32 cellular contexts compared by ENCODE assay signal in genomic region chr2:228827056-228827455, GRCh38.
A peak's percentile ranks its signal among the peaks of the same experiment; 100 is the strongest.
DNase-seq lines count a peak whose midpoint lies in the region; ATAC-seq, FAIRE-seq and TF ChIP-seq lines count a peak whose summit lies in the region.
"Had no signal": no experiment of that assay in that cellular context is flagged by ENCODE, and none has a peak within 500 bp of the region (broad histone marks: within the 10 kb centered on the region; RNA-seq: fewer than 3 reads in every experiment).

No MANE protein-coding gene starts in this region.

- peak overlapping the region; percentile 64 for H3K27ac Mint-ChIP-seq in HFFc6
- no peak overlapping the region for H3K27ac Mint-ChIP-seq in activated CD8-positive, alpha-beta T cell treated with anti-CD3 and anti-CD28 coated beads for 36 hours
- H3K27ac Mint-ChIP-seq: activated T-cell treated with anti-CD3 and anti-CD28 coated beads, Interleukin-2, amount 50 U/mL, for 24 hours; natural killer cell treated with Interleukin-12 subunit alpha and Interleukin-12 subunit beta and Interleukin-15 and Interleukin-18, amount 100 ng/mL, for 72 hours; stimulated activated memory B cell treated with anti-CD40 and anti-IgM and Interleukin-4, amounts not matched to agents 10 μg/mL and 1 μg/mL and 100 μg/mL, for 72 hours had no signal

- H3K27ac ChIP-seq in foreskin keratinocyte: no peak overlapping the region
- H3K27ac ChIP-seq: adrenal gland, C4-2B had no signal

- CTCF ChIA-PET in activated CD8-positive, alpha-beta T cell treated with anti-CD3 and anti-CD28 coated beads for 36 hours (lab: Charles Lee): no interaction called here
- CTCF ChIA-PET in HEK293T (lab: Yijun Ruan, JAX): no interaction called here

- intact Hi-C loops in activated CD8-positive, alpha-beta T cell treated with anti-CD3 and anti-CD28 coated beads for 36 hours (cut with micrococcal nuclease): no loop called here

- no peaks in the 10 kb centered on the region for H3K27me3 ChIP-seq in bronchial epithelial cell (ENCODE audit: control insufficient read depth, insufficient read depth, low read length)
- H3K27me3 ChIP-seq in foreskin keratinocyte: no peaks in the 10 kb centered on the region
- H3K27me3 ChIP-seq: adrenal gland, breast epithelium had no signal

- FAIRE-seq in bronchial epithelial cell (lab: Jason Lieb, UNC): no peak
- FAIRE-seq: endometrium, islet of Langerhans, TTC549, urothelium cell line had no signal

- no peaks in the 10 kb centered on the region for H3K9me3 Mint-ChIP-seq in HFFc6
- H3K9me3 Mint-ChIP-seq in activated T-cell treated with anti-CD3 and anti-CD28 coated beads, Interleukin-2, amount 50 U/mL, for 4 hours: peaks cover 14% of the 10 kb centered on the region
- H3K9me3 Mint-ChIP-seq in activated CD8-positive, alpha-beta T cell treated with anti-CD3 and anti-CD28 coated beads for 36 hours: peaks cover 2% of the 10 kb centered on the region
- H3K9me3 Mint-ChIP-seq: stimulated activated memory B cell treated with anti-CD40 and anti-IgM and Interleukin-4, amounts not matched to agents 10 μg/mL and 1 μg/mL and 100 μg/mL, for 72 hours had no signal

- DNase-seq in AG20443 (ENCODE audit: low spot score): peak; percentile 67
- DNase-seq in HFFc6: peak; percentile 60
- peak; percentile 43 for DNase-seq in bronchial epithelial cell (ENCODE audit: low read depth)
- peak; percentile 24 to 65 for DNase-seq in foreskin keratinocyte
- no peak for DNase-seq in activated T-cell treated with anti-CD3 and anti-CD28 coated beads, Interleukin-2, amount 50 U/mL, for 4 hours
- DNase-seq in activated CD8-positive, alpha-beta T cell treated with anti-CD3 and anti-CD28 coated beads for 36 hours: no peak
- no peak for DNase-seq in HEK293T (ENCODE audit: extremely low spot score)
- DNase-seq: activated CD4-positive, alpha-beta T cell treated with anti-CD3 and anti-CD28 coated beads for 1 hour; activated CD8-positive, alpha-beta memory T cell treated with anti-CD3 and anti-CD28 coated beads for 24 hours; activated T-cell treated with anti-CD3 and anti-CD28 coated beads, Interleukin-2, amount 50 U/mL, for 24 hours; adrenal gland; cortex of kidney; DND-41; foreskin melanocyte; hippocampal formation; KBM-7; NCI-H510A treated with DMSO at 0.1 percent for 48 hours; NK-92 treated with Interleukin-12 subunit alpha and Interleukin-12 subunit beta, amount 100 ng/mL, for 24 hours; retina; SIG-M5; stimulated activated CD4-positive, alpha-beta T cell treated with anti-CD3 and anti-CD28 coated beads, Interleukin-4, amount 100 ng/mL, for 1 hour; T-helper 1 cell had no signal

- peaks cover 5% of the 10 kb centered on the region; the same call in 1 of the 2 replicates for H3K36me3 Mint-ChIP-seq in HFFc6 (ENCODE audit: low read depth)
- H3K36me3 Mint-ChIP-seq in activated T-cell treated with anti-CD3 and anti-CD28 coated beads, Interleukin-2, amount 50 U/mL, for 4 hours (ENCODE audit: insufficient read depth): no peaks in the 10 kb centered on the region
- H3K36me3 Mint-ChIP-seq in activated CD8-positive, alpha-beta T cell treated with anti-CD3 and anti-CD28 coated beads for 36 hours (ENCODE audit: low read depth): no peaks in the 10 kb centered on the region
- H3K36me3 Mint-ChIP-seq: natural killer cell treated with Interleukin-12 subunit alpha and Interleukin-12 subunit beta and Interleukin-15 and Interleukin-18, amount 100 ng/mL, for 72 hours; stimulated activated memory B cell treated with anti-CD40 and anti-IgM and Interleukin-4, amounts not matched to agents 10 μg/mL and 1 μg/mL and 100 μg/mL, for 72 hours had no signal

- TF ChIP-seq CTCF in HFFc6 (IDR thresholded peaks at IDR 0.05): no peak
- TF ChIP-seq CTCF in bronchial epithelial cell (IDR thresholded peaks at IDR 0.05; ENCODE audit: insufficient read depth, low read length, severe bottlenecking): no peak
- no peak for TF ChIP-seq CTCF in foreskin keratinocyte (conservative IDR thresholded peaks at IDR 0.05)
- no peak for TF ChIP-seq CTCF in activated CD8-positive, alpha-beta T cell treated with anti-CD3 and anti-CD28 coated beads for 36 hours (IDR thresholded peaks at IDR 0.05)

- ATAC-seq in foreskin keratinocyte (peak; percentile 78), HG02973 (IDR thresholded peaks at IDR 0.05; ENCODE audit: unreplicated experiment) (no peak)
- no peak for ATAC-seq in activated T-cell treated with anti-CD3 and anti-CD28 coated beads, Interleukin-2, amount 50 U/mL, for 4 hours
- ATAC-seq in activated CD8-positive, alpha-beta T cell treated with anti-CD3 and anti-CD28 coated beads for 36 hours: no peak
- ATAC-seq: HCT116; natural killer cell treated with Interleukin-12 subunit alpha and Interleukin-12 subunit beta and Interleukin-15 and Interleukin-18, amount 100 ng/mL, for 72 hours; stimulated activated memory B cell treated with anti-CD40 and anti-IgM and Interleukin-4, amounts not matched to agents 10 μg/mL and 1 μg/mL and 100 μg/mL, for 72 hours had no signal

- no peaks in the 10 kb centered on the region for H3K4me1 ChIP-seq in foreskin keratinocyte
- H3K4me1 ChIP-seq: adrenal gland, breast epithelium had no signal

- H3K4me3 Mint-ChIP-seq in HFFc6: peak overlapping the region; percentile 29; the same call in 1 of the 2 replicates
- H3K4me3 Mint-ChIP-seq in activated T-cell treated with anti-CD3 and anti-CD28 coated beads, Interleukin-2, amount 50 U/mL, for 4 hours: no peak overlapping the region
- H3K4me3 Mint-ChIP-seq in activated CD8-positive, alpha-beta T cell treated with anti-CD3 and anti-CD28 coated beads for 36 hours: no peak overlapping the region
- H3K4me3 Mint-ChIP-seq: activated T-cell treated with anti-CD3 and anti-CD28 coated beads, Interleukin-2, amount 50 U/mL, for 24 hours; natural killer cell treated with Interleukin-12 subunit alpha and Interleukin-12 subunit beta and Interleukin-15 and Interleukin-18, amount 100 ng/mL, for 72 hours; stimulated activated memory B cell treated with anti-CD40 and anti-IgM and Interleukin-4, amounts not matched to agents 10 μg/mL and 1 μg/mL and 100 μg/mL, for 72 hours had no signal

- peaks cover 1% of the 10 kb centered on the region for H3K27me3 Mint-ChIP-seq in HFFc6 (ENCODE audit: insufficient read depth)
- no peaks in the 10 kb centered on the region for H3K27me3 Mint-ChIP-seq in activated T-cell treated with anti-CD3 and anti-CD28 coated beads, Interleukin-2, amount 50 U/mL, for 4 hours (ENCODE audit: low read depth)
- H3K27me3 Mint-ChIP-seq in activated CD8-positive, alpha-beta T cell treated with anti-CD3 and anti-CD28 coated beads for 36 hours: no peaks in the 10 kb centered on the region
- H3K27me3 Mint-ChIP-seq: activated T-cell treated with anti-CD3 and anti-CD28 coated beads, Interleukin-2, amount 50 U/mL, for 24 hours; natural killer cell treated with Interleukin-12 subunit alpha and Interleukin-12 subunit beta and Interleukin-15 and Interleukin-18, amount 100 ng/mL, for 72 hours; stimulated activated memory B cell treated with anti-CD40 and anti-IgM and Interleukin-4, amounts not matched to agents 10 μg/mL and 1 μg/mL and 100 μg/mL, for 72 hours had no signal

- H3K4me1 Mint-ChIP-seq in HFFc6 (ENCODE audit: low read depth): peaks cover 27% of the 10 kb centered on the region
- no peaks in the 10 kb centered on the region for H3K4me1 Mint-ChIP-seq in activated T-cell treated with anti-CD3 and anti-CD28 coated beads, Interleukin-2, amount 50 U/mL, for 4 hours (ENCODE audit: low read depth)
- H3K4me1 Mint-ChIP-seq in activated CD8-positive, alpha-beta T cell treated with anti-CD3 and anti-CD28 coated beads for 36 hours (ENCODE audit: low read depth): no peaks in the 10 kb centered on the region
- H3K4me1 Mint-ChIP-seq: stimulated activated memory B cell treated with anti-CD40 and anti-IgM and Interleukin-4, amounts not matched to agents 10 μg/mL and 1 μg/mL and 100 μg/mL, for 72 hours had no signal

- H3K36me3 ChIP-seq in bronchial epithelial cell (ENCODE audit: control insufficient read depth, insufficient read depth, low read length): no peaks in the 10 kb centered on the region
- H3K36me3 ChIP-seq: adrenal gland, breast epithelium had no signal

- no peak overlapping the region for H3K4me3 ChIP-seq in bronchial epithelial cell (ENCODE audit: low read depth, low read length)
- H3K4me3 ChIP-seq: adrenal gland, breast epithelium had no signal

- POLR2A ChIA-PET in activated CD8-positive, alpha-beta T cell treated with anti-CD3 and anti-CD28 coated beads for 36 hours (lab: Charles Lee): no interaction called here
- POLR2A ChIA-PET in HEK293T (lab: Yijun Ruan, JAX): no interaction called here

TF ChIP-seq in HEK293T, 16 proteins besides CTCF, POLR2A, EP300 and RAD21:
- no peak for TF ChIP-seq SUZ12 (IDR thresholded peaks at IDR 0.05)
- TF ChIP-seq HDGF (IDR thresholded peaks at IDR 0.05; ENCODE audit: borderline replicate concordance): no peak
- no peak for TF ChIP-seq FOXM1 (IDR thresholded peaks at IDR 0.05; ENCODE audit: borderline replicate concordance)
- no peak for TF ChIP-seq PKNOX1 (IDR thresholded peaks at IDR 0.05)

Comparison
In these comparisons a context has a peak if more than half of its experiments do, and no peak if none do; other contexts are left out.
1. DNase-seq: peak in AG20443 (single experiment), HFFc6 (single experiment), bronchial epithelial cell (single experiment) and foreskin keratinocyte (2 of 2); none in activated T-cell treated with anti-CD3 and anti-CD28 coated beads, Interleukin-2, amount 50 U/mL, for 4 hours (single experiment), activated CD8-positive, alpha-beta T cell treated with anti-CD3 and anti-CD28 coated beads for 36 hours (single experiment) and HEK293T (single experiment).